8 cellular contexts compared by ENCODE assay signal in the genomic region with DNA sequence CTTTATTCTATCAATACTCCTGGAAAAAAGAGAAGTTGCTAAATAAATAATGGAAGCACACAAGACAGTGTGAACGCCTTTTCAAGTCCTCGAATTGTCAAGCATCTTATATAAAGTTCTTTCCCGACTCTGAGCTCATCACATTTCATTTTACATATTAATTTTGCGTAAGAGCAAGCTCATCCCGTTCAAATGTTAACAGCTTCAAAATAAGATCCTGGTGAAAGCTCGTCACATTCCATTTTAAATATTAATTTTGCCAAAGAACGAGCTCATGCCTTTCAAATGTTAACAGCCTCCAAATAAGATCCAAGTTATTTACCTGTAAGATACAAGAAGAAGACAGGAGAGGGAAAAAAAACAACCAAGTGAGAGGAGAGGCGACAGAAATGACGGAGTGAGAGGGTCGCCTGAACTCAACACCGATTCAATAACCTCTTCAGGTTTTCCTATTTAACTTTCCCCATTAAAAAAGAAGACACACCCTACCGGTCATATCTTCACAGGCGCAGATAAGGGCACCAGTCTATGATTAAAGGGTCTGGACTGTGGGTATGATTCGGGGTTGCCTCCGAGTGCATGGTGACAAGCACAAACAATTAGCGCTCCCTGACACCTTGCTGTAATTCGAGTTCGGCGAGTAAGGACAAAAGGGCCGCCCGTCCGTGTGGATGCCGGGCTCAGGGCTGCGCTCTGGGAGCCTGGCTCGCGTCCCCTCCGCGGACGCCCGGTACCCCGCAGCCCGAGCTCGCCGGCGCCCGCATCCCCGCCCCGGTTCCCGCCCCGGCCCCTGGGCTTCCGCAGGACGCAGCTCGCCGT.
DNase-seq lines count a peak whose midpoint lies in the region; ATAC-seq and TF ChIP-seq lines count a peak whose summit lies in the region.

No MANE protein-coding gene starts in this region.

- DNase-seq in DMS53 treated with DMSO at 0.1 percent for 48 hours (lab: John Stamatoyannopoulos, UW; ENCODE audit: unreplicated experiment): peak; percentile 44
- DNase-seq in WERI-Rb-1: peak; percentile 33
- DNase-seq in fibroblast of lung (ENCODE audit: low read depth in 2 of 2): peak; percentile 39
- peak in 1 of 5 donors; percentile 36 for DNase-seq in ovary
- no peak for DNase-seq in NCI-H524 treated with DMSO at 0.1 percent for 48 hours (lab: John Stamatoyannopoulos, UW)

- intact Hi-C loops in ovary (cut with DNase I): loop anchor here in 2 of 4 donors (5.0 to 10.0 kb wide), 4 partner anchors 91 to 174 kb away; partner anchors contain the start of gene RHEB (in 1 of the 2)

- H4K20me1 ChIP-seq in KMS-11 (ENCODE audit: insufficient read depth) (no peaks in the 10 kb centered on the region), fibroblast of lung (ENCODE audit: control insufficient read depth, extremely low read depth, insufficient read depth, low read length) (no peaks in the 10 kb centered on the region)

- H3K9me3 ChIP-seq in WERI-Rb-1 (ENCODE audit: severe bottlenecking) (peaks cover 5% of the 10 kb centered on the region), fibroblast of lung (ENCODE audit: control insufficient read depth, insufficient read depth, low read depth, low read length) (no peaks in the 10 kb centered on the region), ovary (no peaks in the 10 kb centered on the region)

- no peaks in the 10 kb centered on the region for H3K36me3 ChIP-seq in KMS-11 (ENCODE audit: insufficient read depth)
- H3K36me3 ChIP-seq in WERI-Rb-1: no peaks in the 10 kb centered on the region
- peaks cover 3% of the 10 kb centered on the region for H3K36me3 ChIP-seq in fibroblast of lung (ENCODE audit: control insufficient read depth, insufficient read depth, low read length)
- no peaks in the 10 kb centered on the region for H3K36me3 ChIP-seq in ovary

- 3 to 5% (median 4%) methylated on average over 25 to 44 of the region's 44 CpGs for WGBS in ovary, 3 donors

- TF ChIP-seq POLR2A in ovary (IDR thresholded peaks at IDR 0.05): no peak

- H3K9ac ChIP-seq in KMS-11: peak overlapping the region; percentile 24; the same call in 1 of the 2 replicates
- H3K9ac ChIP-seq in fibroblast of lung (ENCODE audit: insufficient read depth, low read length): peak overlapping the region; percentile 69

- H3K27ac ChIP-seq in KMS-11 (no peak overlapping the region), WERI-Rb-1 (no peak overlapping the region), fibroblast of lung (ENCODE audit: insufficient read depth, low read length) (peak overlapping the region; percentile 34), ovary (peak overlapping the region; percentile 72 to 78)

- H3K27me3 ChIP-seq in KMS-11 (ENCODE audit: insufficient read depth, low read depth) (no peaks in the 10 kb centered on the region), WERI-Rb-1 (ENCODE audit: insufficient read depth, low read depth, severe bottlenecking) (no peaks in the 10 kb centered on the region), fibroblast of lung (ENCODE audit: control insufficient read depth, insufficient read depth, low read length) (no peaks in the 10 kb centered on the region), ovary (no peaks in the 10 kb centered on the region)

- H3K4me2 ChIP-seq in KMS-11 (peak overlapping the region; percentile 98), fibroblast of lung (ENCODE audit: extremely low read depth, insufficient read depth, low read length) (peak overlapping the region; percentile 95)

- TF ChIP-seq CTCF in KMS-11 (conservative IDR thresholded peaks at IDR 0.05; ENCODE audit: low read depth, low read length) (peak; percentile 30), WERI-Rb-1 (IDR thresholded peaks at IDR 0.05; ENCODE audit: low read depth, low read length) (no peak), fibroblast of lung (conservative IDR thresholded peaks at IDR 0.05 in 1 of 2, IDR thresholded peaks at IDR 0.05 in 1 of 2; ENCODE audit: low read depth in 1 of 2, low read length in 2 of 2) (peak in 1 of 2 donors; percentile 31), ovary (IDR thresholded peaks at IDR 0.05) (no peak)

- H2AFZ ChIP-seq in KMS-11 (ENCODE audit: low read depth): peak overlapping the region; percentile 75
- peak overlapping the region; percentile 61 for H2AFZ ChIP-seq in fibroblast of lung (ENCODE audit: low read length)

- H3K4me3 ChIP-seq in KMS-11 (IDR thresholded peaks at IDR 0.05; ENCODE audit: insufficient read depth, low read depth, low read length) (no peak overlapping the region), WERI-Rb-1 (ENCODE audit: low read depth, low read length) (peak overlapping the region; percentile 51), fibroblast of lung (replicated peaks in 1 of 4; ENCODE audit: control extremely low read depth in 1 of 4, insufficient read depth in 1 of 4, low read depth in 3 of 4, low read length in 4 of 4) (peak overlapping the region; percentile 75 to 89 (median 86)), ovary (peak overlapping the region; percentile 76)

- ATAC-seq in GM21360 (IDR thresholded peaks at IDR 0.05; ENCODE audit: unreplicated experiment) (peak; percentile 22), HG03280 (IDR thresholded peaks at IDR 0.05; ENCODE audit: unreplicated experiment) (no peak)

- H3K4me1 ChIP-seq in KMS-11 (ENCODE audit: low read depth, poor library complexity, severe bottlenecking) (peaks cover 16% of the 10 kb centered on the region), fibroblast of lung (ENCODE audit: control insufficient read depth, extremely low read depth, insufficient read depth, low read length) (peaks cover 2% of the 10 kb centered on the region), ovary (ENCODE audit: insufficient read depth) (no peaks in the 10 kb centered on the region)

- no peak for TF ChIP-seq EP300 in ovary (IDR thresholded peaks at IDR 0.05)

- no peaks in the 10 kb centered on the region for H3K79me2 ChIP-seq in KMS-11 (ENCODE audit: insufficient read depth, low read depth)
- peaks cover 25% of the 10 kb centered on the region for H3K79me2 ChIP-seq in fibroblast of lung (ENCODE audit: control insufficient read depth, insufficient read depth, low read length)

Comparison
In these comparisons a context has a peak if more than half of its experiments do, and no peak if none do; other contexts are left out.
1. H3K27ac ChIP-seq: peak in fibroblast of lung (single experiment) and ovary (2 of 2); none in KMS-11 (single experiment) and WERI-Rb-1 (single experiment).